Comparison of ENCODE assay signal across 1 cellular context in the genomic region with DNA sequence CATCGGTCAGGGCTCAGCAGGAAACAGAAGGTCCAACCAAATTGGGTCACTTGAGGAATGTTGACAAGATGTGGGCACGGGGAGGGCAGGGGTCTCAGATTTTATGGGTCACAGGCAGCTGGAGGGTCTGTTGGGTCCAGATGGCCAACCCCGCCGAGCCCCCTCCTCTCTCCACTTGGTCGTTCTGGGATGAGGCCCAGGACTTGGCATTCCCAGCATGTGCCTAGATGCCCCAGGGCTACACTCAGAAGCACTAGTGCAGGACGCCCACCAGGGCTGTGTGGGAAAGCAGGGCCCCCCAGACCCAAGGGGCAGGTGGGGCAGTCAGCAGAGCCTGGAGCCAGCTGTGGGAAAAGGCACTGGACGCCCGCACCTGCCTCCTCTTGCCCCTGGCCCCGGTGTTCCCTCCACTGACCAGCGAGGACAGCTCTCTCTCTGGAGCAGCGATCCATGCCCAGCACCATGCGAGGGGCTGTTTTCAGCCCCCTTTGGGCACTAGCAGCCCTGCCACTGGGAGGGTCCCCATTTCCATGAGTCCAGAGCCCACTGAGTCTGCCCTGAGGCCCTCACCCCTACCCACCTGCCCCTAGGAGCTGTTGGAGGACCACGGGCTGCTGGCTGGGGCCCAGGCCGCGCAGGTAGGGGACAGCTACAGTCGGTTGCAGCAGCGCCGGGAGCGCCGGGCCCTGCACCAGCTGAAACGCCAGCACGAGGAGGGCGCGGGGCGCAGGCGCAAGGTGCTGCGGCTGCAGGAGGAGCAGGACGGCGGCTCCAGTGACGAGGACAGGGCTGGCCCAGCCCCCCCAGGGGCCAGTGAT.
TF ChIP-seq lines count a peak whose summit lies in the region.

No MANE protein-coding gene starts in this region.

TF ChIP-seq in HepG2, 621 proteins besides CTCF, POLR2A, EP300 and RAD21:
- TF ChIP-seq RBFOX2 (IDR thresholded peaks at IDR 0.05; ENCODE audit: low read depth, low read length) = peak; percentile 54
- no peak for TF ChIP-seq SMARCE1 (IDR thresholded peaks at IDR 0.05; ENCODE audit: borderline replicate concordance)
- no peak for TF ChIP-seq CHCHD3 (CRISPR knock-in tag; IDR thresholded peaks at IDR 0.05)
